8 cellular contexts compared by ENCODE assay signal in genomic region chr13:57424379-57424778, GRCh38.
"Had no signal": no experiment of that assay in that cellular context is flagged by ENCODE, and none has a peak within 500 bp of the region (broad histone marks: within the 10 kb centered on the region; RNA-seq: fewer than 3 reads in every experiment).

No MANE protein-coding gene starts in this region.

- ATAC-seq: GM12878 had no signal

- DNase-seq: GDM1, GF-D8 had no signal

- H3K4me3 ChIP-seq: GM12878 had no signal

- FAIRE-seq: G401.6, GM12878, GM12891, GM12892, GM18507, GM19239 had no signal
